In genomic region chr19:10011974-10012373, GRCh38 we compare ENCODE assay signal across 26 cellular contexts. TPM values are rescaled to one million over a fixed set of nuclear protein-coding genes. Genes with fewer than 3 reads are reported as not detected.
"Had no signal": no experiment of that assay in that cellular context is flagged by ENCODE, and none has a peak within 500 bp of the region (broad histone marks: within the 10 kb centered on the region; RNA-seq: fewer than 3 reads in every experiment).

No MANE protein-coding gene starts in this region.

- H3K9me3 ChIP-seq: adrenal gland, Peyer's patch had no signal

- ATAC-seq: activated CD8-positive, alpha-beta T cell treated with anti-CD3 and anti-CD28 coated beads, Interleukin-2, amount 10 ng/mL, durations not matched to agents 7 days and 5 days; K562 had no signal

- H3K36me3 ChIP-seq: adrenal gland, Peyer's patch had no signal

- H3K27me3 ChIP-seq: Peyer's patch had no signal

- H3K4me3 ChIP-seq: adrenal gland, K562, Peyer's patch, SK-N-MC had no signal

- H3K27ac ChIP-seq: adrenal gland, Peyer's patch, SK-N-MC had no signal

- DNase-seq: activated CD4-positive, alpha-beta T cell treated with anti-CD3 and anti-CD28 coated beads for 48 hours; activated CD4-positive, alpha-beta T cell treated with anti-CD3 and anti-CD28 coated beads, Interleukin-2, amount 50 U/mL, for 4 hours; activated CD4-positive, CD25-positive, alpha-beta regulatory T cell treated with anti-CD3 and anti-CD28 coated beads, Interleukin-2, amount 50 U/mL, for 72 hours; activated CD8-positive, alpha-beta memory T cell treated with anti-CD3 and anti-CD28 coated beads, Interleukin-2, amount 50 U/mL, for 48 hours; activated CD8-positive, alpha-beta T cell treated with anti-CD3 and anti-CD28 coated beads, Interleukin-2, amount 10 ng/mL, durations not matched to agents 7 days and 5 days; activated naive CD4-positive, alpha-beta T cell treated with anti-CD3 and anti-CD28 coated beads, Interleukin-2, amount 50 U/mL, for 16 hours; activated naive CD8-positive, alpha-beta T cell treated with anti-CD3 and anti-CD28 coated beads, Interleukin-2, amount 10 ng/mL, durations not matched to agents 7 days and 5 days; activated T-cell treated with anti-CD3 and anti-CD28 coated beads, Interleukin-2, amount 50 U/mL, for 1 hour; adrenal gland; anterior cingulate cortex; Karpas-422; MM.1S; NCI-H1105; NCI-H1436; NCI-H1694 treated with DMSO at 0.1 percent for 48 hours; NCI-H2029 treated with DMSO at 0.1 percent for 48 hours; NCI-H345; NCI-H510A; NCI-H526 treated with DMSO at 0.1 percent for 48 hours; NK-92 treated with Interleukin-12 subunit alpha and Interleukin-12 subunit beta, amount 100 ng/mL, for 24 hours; Peyer's patch; SIG-M5; SW 1271 had no signal

RNA-seq across cellular contexts. Expression of gene RDH8, which starts 1.3 kb away (rescaled TPM):
- total RNA-seq: activated CD8-positive, alpha-beta T cell treated with anti-CD3 and anti-CD28 coated beads, Interleukin-2, amount 10 ng/mL, durations not matched to agents 7 days and 5 days; activated naive CD8-positive, alpha-beta T cell treated with anti-CD3 and anti-CD28 coated beads, Interleukin-2, amount 10 ng/mL, durations not matched to agents 7 days and 5 days; adrenal gland; K562; Peyer's patch; T-helper 1 cell treated with Interleukin-12 subunit alpha and Interleukin-12 subunit beta and Interleukin-4 antibody, amounts not matched to agents 30 ng/mL and 1 ng/mL, for 36 hours had no signal
- polyA plus RNA-seq: adrenal gland, K562 had no signal
